18 cellular contexts compared by ENCODE assay signal in genomic region chrY:19541485-19542306, GRCh38.
DNase-seq lines count a peak whose midpoint lies in the region; ATAC-seq, FAIRE-seq and TF ChIP-seq lines count a peak whose summit lies in the region.
"Had no signal": no experiment of that assay in that cellular context is flagged by ENCODE, and none has a peak within 500 bp of the region (broad histone marks: within the 10 kb centered on the region; RNA-seq: fewer than 3 reads in every experiment).

No MANE protein-coding gene starts in this region.

- no peak overlapping the region for H3K27ac Mint-ChIP-seq in progenitor cell of endocrine pancreas
- H3K27ac Mint-ChIP-seq: activated CD4-positive, alpha-beta memory T cell treated with anti-CD3 and anti-CD28 coated beads for 36 hours; activated T-helper 2 cell treated with anti-CD3 and anti-CD28 coated beads, Interferon-gamma antibody, Interleukin-2, Interleukin-4, amounts not matched to agents 10 μg/mL and 5 μg/mL and 100 μg/mL, durations not matched to agents 14 hours and 24 hours and 36 hours had no signal

- FAIRE-seq in bronchial epithelial cell (lab: Jason Lieb, UNC), result no peak

- TF ChIP-seq CTCF in GM10266 (IDR thresholded peaks at IDR 0.05; ENCODE audit: control insufficient read depth, insufficient read depth, low read depth, missing control alignments) (no peak), bronchial epithelial cell (IDR thresholded peaks at IDR 0.05; ENCODE audit: insufficient read depth, low read length, severe bottlenecking) (no peak), progenitor cell of endocrine pancreas (IDR thresholded peaks at IDR 0.05; ENCODE audit: unreplicated experiment) (no peak)

- no peak overlapping the region for H3K4me3 ChIP-seq in bronchial epithelial cell (ENCODE audit: low read depth, low read length)
- H3K4me3 ChIP-seq: colonic mucosa, spleen, stomach had no signal

- no peaks in the 10 kb centered on the region for H3K9me3 Mint-ChIP-seq in progenitor cell of endocrine pancreas (ENCODE audit: low read depth)
- H3K9me3 Mint-ChIP-seq: activated CD4-positive, alpha-beta memory T cell treated with anti-CD3 and anti-CD28 coated beads for 36 hours; activated T-helper 2 cell treated with anti-CD3 and anti-CD28 coated beads, Interferon-gamma antibody, Interleukin-2, Interleukin-4, amounts not matched to agents 10 μg/mL and 5 μg/mL and 100 μg/mL, durations not matched to agents 14 hours and 24 hours and 36 hours had no signal

- no peaks in the 10 kb centered on the region for H3K4me1 Mint-ChIP-seq in progenitor cell of endocrine pancreas (ENCODE audit: low read depth)

- peak; percentile 95 for ATAC-seq in GM21423 (IDR thresholded peaks at IDR 0.05; ENCODE audit: unreplicated experiment)
- ATAC-seq in HG03103 (IDR thresholded peaks at IDR 0.05; ENCODE audit: low read depth, unreplicated experiment), result peak; percentile 94
- no peak for ATAC-seq in stimulated activated naive CD8-positive, alpha-beta T cell treated with anti-CD3 and anti-CD28 coated beads, Interleukin-15, Interleukin-2, amounts not matched to agents 100 U/mL and 50 U/mL, for 24 hours
- ATAC-seq: left colon had no signal

- H3K4me3 Mint-ChIP-seq in progenitor cell of endocrine pancreas (ENCODE audit: low read depth), result no peak overlapping the region
- H3K4me3 Mint-ChIP-seq: activated CD4-positive, alpha-beta memory T cell treated with anti-CD3 and anti-CD28 coated beads for 36 hours had no signal

- no peaks in the 10 kb centered on the region for H3K36me3 ChIP-seq in bronchial epithelial cell (ENCODE audit: control insufficient read depth, insufficient read depth, low read length)
- H3K36me3 ChIP-seq: colonic mucosa, spleen, stomach had no signal

- H3K27me3 ChIP-seq in bronchial epithelial cell (ENCODE audit: control insufficient read depth, insufficient read depth, low read length), result no peaks in the 10 kb centered on the region
- H3K27me3 ChIP-seq: colonic mucosa, spleen, stomach had no signal

- H3K36me3 Mint-ChIP-seq in progenitor cell of endocrine pancreas (ENCODE audit: insufficient read depth), result no peaks in the 10 kb centered on the region
- H3K36me3 Mint-ChIP-seq: activated CD4-positive, alpha-beta memory T cell treated with anti-CD3 and anti-CD28 coated beads for 36 hours had no signal

- no peaks in the 10 kb centered on the region for H3K27me3 Mint-ChIP-seq in progenitor cell of endocrine pancreas
- H3K27me3 Mint-ChIP-seq: activated CD4-positive, alpha-beta memory T cell treated with anti-CD3 and anti-CD28 coated beads for 36 hours had no signal

- peak; percentile 20 for DNase-seq in GM10266 (ENCODE audit: extremely low spot score)
- DNase-seq in bronchial epithelial cell (ENCODE audit: low read depth), result peak; percentile 3
- DNase-seq in 8988T, result no peak
- DNase-seq in HT-29 (ENCODE audit: low spot score), result no peak
- DNase-seq in stimulated activated naive CD8-positive, alpha-beta T cell treated with anti-CD3 and anti-CD28 coated beads, Interleukin-15, Interleukin-2, amounts not matched to agents 100 U/mL and 50 U/mL, for 24 hours, result no peak
- no peak for DNase-seq in progenitor cell of endocrine pancreas (ENCODE audit: low spot score, unreplicated experiment)
- DNase-seq: activated CD4-positive, alpha-beta memory T cell treated with anti-CD3 and anti-CD28 coated beads for 36 hours; anterior cingulate cortex; Caco-2; colonic mucosa; IMR-90; left colon; SHP77; spleen; stomach had no signal

Comparison
In these comparisons a context has a peak if more than half of its experiments do, and no peak if none do; other contexts are left out.
1. DNase-seq: peak in GM10266 (single experiment) and bronchial epithelial cell (single experiment); none in 8988T (single experiment), HT-29 (single experiment), stimulated activated naive CD8-positive, alpha-beta T cell treated with anti-CD3 and anti-CD28 coated beads, Interleukin-15, Interleukin-2, amounts not matched to agents 100 U/mL and 50 U/mL, for 24 hours (single experiment) and progenitor cell of endocrine pancreas (single experiment).